ENCODE assay signal across 27 cellular contexts in the genomic region with DNA sequence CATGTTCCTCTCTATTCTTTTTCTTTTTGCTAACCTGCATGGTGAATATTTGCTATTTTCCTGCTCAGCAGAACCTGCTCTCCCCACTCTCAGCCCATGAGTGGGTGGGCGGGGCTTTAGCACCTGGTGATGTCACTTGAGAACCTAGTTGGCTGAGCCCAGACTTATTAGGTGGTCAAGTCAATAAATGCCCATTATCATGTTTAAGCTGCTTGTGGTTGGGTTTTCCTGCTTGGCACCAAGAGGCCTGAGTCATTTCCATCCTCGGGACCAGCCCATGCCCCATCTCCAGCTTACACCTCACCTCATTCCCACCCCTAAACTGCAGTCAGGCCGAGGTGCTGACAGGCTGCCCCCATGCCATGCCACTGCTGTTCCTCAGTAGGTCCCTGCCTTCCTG.
DNase-seq lines count a peak whose midpoint lies in the region; ATAC-seq and TF ChIP-seq lines count a peak whose summit lies in the region.
"Had no signal": no experiment of that assay in that cellular context is flagged by ENCODE, and none has a peak within 500 bp of the region (broad histone marks: within the 10 kb centered on the region; RNA-seq: fewer than 3 reads in every experiment).

No MANE protein-coding gene starts in this region.

- no TSS peak for BruUV-seq in MCF 10A (replicated peaks; lab: Mats Ljungman, UMichigan)

- H3K4me1 ChIP-seq in breast epithelium (no peaks in the 10 kb centered on the region), upper lobe of right lung (no peaks in the 10 kb centered on the region)
- H3K4me1 ChIP-seq: BLaER1 treated with 17β-estradiol and CSF1 and Interleukin-3, amounts not matched to agents 10 nM and 100 nM; gastroesophageal sphincter had no signal

- H3K27me3 Mint-ChIP-seq in MCF 10A (ENCODE audit: insufficient read depth, unreplicated experiment), result no peaks in the 10 kb centered on the region
- H3K27me3 Mint-ChIP-seq: IgD-negative memory B cell, type B pancreatic cell had no signal

- H3K9me3 Mint-ChIP-seq in MCF 10A (ENCODE audit: unreplicated experiment), result no peaks in the 10 kb centered on the region
- H3K9me3 Mint-ChIP-seq: activated T-helper 2 cell treated with anti-CD3 and anti-CD28 coated beads, Interferon-gamma antibody, Interleukin-2, Interleukin-4, amounts not matched to agents 10 μg/mL and 5 μg/mL and 100 μg/mL, durations not matched to agents 14 hours and 24 hours and 36 hours; stimulated activated naive CD8-positive, alpha-beta T cell treated with anti-CD3 and anti-CD28 coated beads, Interleukin-15, amount 100 ng/mL, for 72 hours; T-helper 1 cell treated with Interleukin-12 subunit alpha and Interleukin-12 subunit beta and Interleukin-4 antibody, amounts not matched to agents 30 μg/mL and 1 μg/mL, for 36 hours had no signal

- peak; percentile 17 for ATAC-seq in upper lobe of right lung
- ATAC-seq in HG02884 (IDR thresholded peaks at IDR 0.05; ENCODE audit: unreplicated experiment), result no peak
- ATAC-seq: gastroesophageal sphincter; GM23338; naive thymus-derived CD8-positive, alpha-beta T cell; stimulated activated naive CD8-positive, alpha-beta T cell treated with anti-CD3 and anti-CD28 coated beads, Interleukin-15, amount 100 ng/mL, for 72 hours had no signal

- H3K27me3 ChIP-seq in breast epithelium (no peaks in the 10 kb centered on the region), upper lobe of right lung (no peaks in the 10 kb centered on the region)
- H3K27me3 ChIP-seq: BLaER1 treated with 17β-estradiol and CSF1 and Interleukin-3, amounts not matched to agents 10 nM and 100 nM had no signal

- no peak for TF ChIP-seq POLR2A in breast epithelium (IDR thresholded peaks at IDR 0.05)

- H3K27ac Mint-ChIP-seq in MCF 10A (ENCODE audit: low read depth, unreplicated experiment), result peak overlapping the region; percentile 61
- H3K27ac Mint-ChIP-seq: activated naive CD8-positive, alpha-beta T cell; activated T-helper 2 cell treated with anti-CD3 and anti-CD28 coated beads, Interferon-gamma antibody, Interleukin-2, Interleukin-4, amounts not matched to agents 10 μg/mL and 5 μg/mL and 100 μg/mL, durations not matched to agents 14 hours and 24 hours and 36 hours; GM23338; IgD-negative memory B cell; naive thymus-derived CD8-positive, alpha-beta T cell; T-helper 1 cell treated with Interleukin-12 subunit alpha and Interleukin-12 subunit beta and Interleukin-4 antibody, amounts not matched to agents 30 μg/mL and 1 μg/mL, for 36 hours; type B pancreatic cell had no signal

- H3K4me3 ChIP-seq in breast epithelium, result no peak overlapping the region
- H3K4me3 ChIP-seq in fibroblast of the aortic adventitia (ENCODE audit: low read depth, low read length), result no peak overlapping the region
- H3K4me3 ChIP-seq in upper lobe of right lung, result no peak overlapping the region
- H3K4me3 ChIP-seq: BLaER1 treated with 17β-estradiol and CSF1 and Interleukin-3, amounts not matched to agents 10 nM and 100 nM; gastroesophageal sphincter; GM23338 had no signal

- H3K9me3 ChIP-seq in breast epithelium (no peaks in the 10 kb centered on the region), upper lobe of right lung (no peaks in the 10 kb centered on the region)
- H3K9me3 ChIP-seq: BLaER1 treated with 17β-estradiol and CSF1 and Interleukin-3, amounts not matched to agents 10 nM and 100 nM; gastroesophageal sphincter had no signal

- peaks cover 69% of the 10 kb centered on the region for H3K4me1 Mint-ChIP-seq in MCF 10A (ENCODE audit: insufficient read depth, unreplicated experiment)
- H3K4me1 Mint-ChIP-seq: naive thymus-derived CD8-positive, alpha-beta T cell; stimulated activated naive CD8-positive, alpha-beta T cell treated with anti-CD3 and anti-CD28 coated beads, Interleukin-15, amount 100 ng/mL, for 72 hours had no signal

- no peaks in the 10 kb centered on the region for H3K36me3 Mint-ChIP-seq in MCF 10A (ENCODE audit: insufficient read depth, unreplicated experiment)
- H3K36me3 Mint-ChIP-seq: activated naive CD8-positive, alpha-beta T cell; naive thymus-derived CD8-positive, alpha-beta T cell; type B pancreatic cell had no signal

- peak overlapping the region; percentile 0 for H3K4me3 Mint-ChIP-seq in MCF 10A (ENCODE audit: unreplicated experiment)
- H3K4me3 Mint-ChIP-seq: activated naive CD8-positive, alpha-beta T cell; GM23338; IgD-negative memory B cell; naive thymus-derived CD8-positive, alpha-beta T cell; stimulated activated naive CD8-positive, alpha-beta T cell treated with anti-CD3 and anti-CD28 coated beads, Interleukin-15, amount 100 ng/mL, for 72 hours; T-helper 1 cell treated with Interleukin-12 subunit alpha and Interleukin-12 subunit beta and Interleukin-4 antibody, amounts not matched to agents 30 μg/mL and 1 μg/mL, for 36 hours; type B pancreatic cell had no signal

- CTCF ChIA-PET in MCF 10A (lab: Yijun Ruan, JAX), result interaction anchor here (0.7 kb wide), 1 partner anchor 244 kb away, joined by 4 read pairs; no protein-coding TSS in a partner anchor

- H3K36me3 ChIP-seq in breast epithelium (no peaks in the 10 kb centered on the region), upper lobe of right lung (no peaks in the 10 kb centered on the region)
- H3K36me3 ChIP-seq: BLaER1 treated with 17β-estradiol and CSF1 and Interleukin-3, amounts not matched to agents 10 nM and 100 nM; gastroesophageal sphincter had no signal

- POLR2A ChIA-PET in MCF 10A (lab: Yijun Ruan, JAX), result no interaction called here

- peak; percentile 89 for DNase-seq in MCF 10A (ENCODE audit: unreplicated experiment)
- no peak for DNase-seq in breast epithelium (ENCODE audit: low spot score in 2 of 2)
- DNase-seq in RPMI7951 (ENCODE audit: low read depth), result peak; percentile 60
- peak; percentile 16 for DNase-seq in fibroblast of the aortic adventitia (ENCODE audit: low read depth)
- no peak for DNase-seq in upper lobe of right lung
- no peak for DNase-seq in T1000 (lab: John Stamatoyannopoulos, UW)
- DNase-seq in kidney glomerular epithelial cell (lab: John Stamatoyannopoulos, UW), result no peak
- DNase-seq: activated CD4-positive, alpha-beta T cell treated with anti-CD3 and anti-CD28 coated beads, Interleukin-2, amount 50 U/mL, for 1 hour; activated CD8-positive, alpha-beta memory T cell treated with anti-CD3 and anti-CD28 coated beads, Interleukin-2, amount 50 U/mL, for 48 hours; EL; mesendoderm; MM.1S; naive thymus-derived CD8-positive, alpha-beta T cell; NCI-H1436; NCI-H524; Right ventricle myocardium superior; stimulated activated naive CD8-positive, alpha-beta T cell treated with anti-CD3 and anti-CD28 coated beads, Interleukin-15, amount 100 ng/mL, for 72 hours had no signal

- H3K27ac ChIP-seq in breast epithelium (no peak overlapping the region), upper lobe of right lung (no peak overlapping the region)
- H3K27ac ChIP-seq: BLaER1 treated with 17β-estradiol and CSF1 and Interleukin-3, amounts not matched to agents 10 nM and 100 nM; gastroesophageal sphincter; VCaP had no signal

- intact Hi-C loops in MCF 10A (cut with micrococcal nuclease) (no loop called here), breast epithelium (cut with DNase I; ENCODE audit: low total_unique reads) (no loop called here), upper lobe of right lung (cut with DNase I) (no loop called here)

- TF ChIP-seq CTCF in MCF 10A (IDR thresholded peaks at IDR 0.05; ENCODE audit: unreplicated experiment), result no peak
- TF ChIP-seq CTCF in breast epithelium (IDR thresholded peaks at IDR 0.05), result no peak
- no peak for TF ChIP-seq CTCF in fibroblast of the aortic adventitia (IDR thresholded peaks at IDR 0.05; ENCODE audit: insufficient read depth, low read length)
- no peak for TF ChIP-seq CTCF in upper lobe of right lung (IDR thresholded peaks at IDR 0.05)

Comparison
In these comparisons a context has a peak if more than half of its experiments do, and no peak if none do; other contexts are left out.
1. DNase-seq: peak in MCF 10A (single experiment), RPMI7951 (single experiment) and fibroblast of the aortic adventitia (single experiment); none in breast epithelium (0 of 2), upper lobe of right lung (single experiment), T1000 (single experiment) and kidney glomerular epithelial cell (single experiment).